8 cellular contexts compared by ENCODE assay signal in the genomic region with DNA sequence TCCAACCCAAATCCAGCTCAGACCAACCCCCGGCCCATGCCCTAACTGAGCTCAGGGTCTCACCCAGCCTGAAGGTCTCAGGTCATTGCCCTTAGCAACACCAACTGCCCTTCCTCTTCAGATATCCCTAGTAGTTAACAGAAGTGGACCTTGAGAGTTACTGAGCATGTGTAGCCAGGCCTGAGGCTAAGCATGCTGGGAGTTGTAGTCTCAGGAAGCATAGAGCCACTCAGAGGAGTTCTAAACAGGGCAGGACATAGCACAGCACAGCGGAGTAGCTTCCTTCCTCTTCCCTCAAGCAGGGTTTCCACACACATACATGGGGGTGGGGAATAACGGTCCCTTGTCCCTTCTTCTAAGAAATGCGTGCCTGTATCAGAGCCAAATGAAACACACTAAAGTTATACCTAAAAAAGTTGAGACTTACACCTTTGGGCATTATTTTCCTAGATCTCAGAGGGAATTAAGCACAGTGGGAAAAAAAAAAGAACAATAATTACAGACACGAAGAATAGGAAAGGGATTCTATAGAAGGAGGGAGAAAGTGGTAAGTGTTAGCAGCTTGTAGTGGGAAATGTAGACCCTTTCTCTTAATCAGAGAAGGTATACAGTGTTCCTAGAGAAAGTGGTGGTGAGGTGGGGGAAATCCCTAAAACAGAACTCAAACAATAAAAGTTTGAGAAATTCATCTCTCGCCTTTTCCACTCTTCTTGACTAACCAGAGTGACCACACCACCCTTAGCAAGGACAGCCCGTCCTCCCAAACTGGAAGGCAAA. TPM values are rescaled to one million over a fixed set of nuclear protein-coding genes. Genes with fewer than 3 reads are reported as not detected.
DNase-seq lines count a peak whose midpoint lies in the region; ATAC-seq and TF ChIP-seq lines count a peak whose summit lies in the region.

No MANE protein-coding gene starts in this region.

- H3K4me3 Mint-ChIP-seq in H9: peak overlapping the region; percentile 37 to 97
- H3K4me3 Mint-ChIP-seq in effector memory CD8-positive, alpha-beta T cell: peak overlapping the region; percentile 94 to 96
- H3K4me3 Mint-ChIP-seq in memory B cell: peak overlapping the region; percentile 90

- H3K56ac ChIP-seq in H9 (ENCODE audit: insufficient read length, low read depth, low read length): no peak overlapping the region

- H3K9me3 ChIP-seq in H9 (ENCODE audit: control insufficient read depth, low read depth, low read length): no peaks in the 10 kb centered on the region

- H2BK20ac ChIP-seq in H9 (ENCODE audit: low read depth, low read length, poor library complexity, severe bottlenecking): no peak overlapping the region

- no peak overlapping the region for H3K14ac ChIP-seq in H9 (ENCODE audit: insufficient read depth, low read length)

- no peak overlapping the region for H4K8ac ChIP-seq in H9 (replicated peaks; ENCODE audit: insufficient read length, low read depth, low read length)

- H3K4me1 Mint-ChIP-seq in H9: peaks cover 45 to 46% of the 10 kb centered on the region in 2 experiments
- H3K4me1 Mint-ChIP-seq in effector memory CD8-positive, alpha-beta T cell (ENCODE audit: low read depth in 2 of 2): peaks cover 59 to 66% of the 10 kb centered on the region in 2 donors
- H3K4me1 Mint-ChIP-seq in memory B cell: peaks cover 55% of the 10 kb centered on the region

- H3K4me1 ChIP-seq in H9 (ENCODE audit: insufficient read depth, low read length): peaks cover 14% of the 10 kb centered on the region

- no CpG with 5 or more reads among the region's 7 CpGs for WGBS in H9 (ENCODE audit: extremely low coverage, insufficient read length, low lambda C conversion rate)

- H3K27me3 ChIP-seq in H9 (ENCODE audit: insufficient read depth, low read length): no peaks in the 10 kb centered on the region

- no peaks in the 10 kb centered on the region for H4K20me1 ChIP-seq in H9 (ENCODE audit: control insufficient read depth, insufficient read depth, insufficient read length)

- H4K5ac ChIP-seq in H9 (ENCODE audit: insufficient read length, low read depth, low read length): no peak overlapping the region

- no peak overlapping the region for H3K18ac ChIP-seq in H9 (ENCODE audit: insufficient read length, low read depth, low read length)

- H3K23ac ChIP-seq in H9 (ENCODE audit: insufficient read length, low read depth, low read length): no peak overlapping the region

- TF ChIP-seq CTCF in H9 (conservative IDR thresholded peaks at IDR 0.05): no peak

- H3K4ac ChIP-seq in H9 (ENCODE audit: low read depth, low read length): no peak overlapping the region

- no peak overlapping the region for H4K91ac ChIP-seq in H9 (ENCODE audit: insufficient read length, low read depth, low read length)

- H3K9me3 Mint-ChIP-seq in H9 (no peaks in the 10 kb centered on the region), memory B cell (no peaks in the 10 kb centered on the region)
- no peaks in the 10 kb centered on the region for H3K9me3 Mint-ChIP-seq in effector memory CD8-positive, alpha-beta T cell

- H3T11ph ChIP-seq in H9 (ENCODE audit: low read length): no peak overlapping the region

- peak overlapping the region in 2 of 3 experiments; percentile 52 to 90; a peak in 3 of 7 replicates for H3K27ac Mint-ChIP-seq in H9
- peak overlapping the region; percentile 90 to 97 for H3K27ac Mint-ChIP-seq in effector memory CD8-positive, alpha-beta T cell
- peak overlapping the region; percentile 71 for H3K27ac Mint-ChIP-seq in memory B cell

- H2AK5ac ChIP-seq in H9 (ENCODE audit: insufficient read length, low read length): no peak overlapping the region

- H2AFZ ChIP-seq in H9 (ENCODE audit: low read length): no peak overlapping the region

- no peak overlapping the region for H2BK5ac ChIP-seq in H9 (ENCODE audit: insufficient read length, low read length)

- ATAC-seq in effector memory CD8-positive, alpha-beta T cell (replicated peaks): peak; percentile 65
- ATAC-seq in memory B cell (ENCODE audit: low read depth): peak; percentile 67

- DNase-seq in NCI-H2081 (lab: John Stamatoyannopoulos, UW) (peak; percentile 16 to 29), NCI-H2081 treated with DMSO at 0.1 percent for 48 hours (lab: John Stamatoyannopoulos, UW) (no peak), H9 (peak; percentile 75), MV-4-11 (lab: John Stamatoyannopoulos, UW) (peak; percentile 98), memory B cell (ENCODE audit: low spot score in 2 of 2) (peak; percentile 31 to 35)
- DNase-seq in activated CD4-positive, alpha-beta T cell treated with anti-CD3 and anti-CD28 coated beads for 48 hours: peak; percentile 65
- peak; percentile 34 to 47 (median 35) for DNase-seq in effector memory CD8-positive, alpha-beta T cell
- DNase-seq in stimulated activated naive CD4-positive, alpha-beta T cell treated with Interleukin-2 at 50 U/mL for 16 hours (lab: John Stamatoyannopoulos, UW): peak; percentile 37

- peak overlapping the region; percentile 9 for H3K4me2 ChIP-seq in H9 (ENCODE audit: insufficient read depth, insufficient read length, low read length)

- H3K27ac ChIP-seq in H9 (ENCODE audit: insufficient read length, low read depth, low read length): no peak overlapping the region

- no peak overlapping the region for H3K9ac ChIP-seq in H9 (ENCODE audit: extremely low read depth, insufficient read length, low read length)

- H3K36me3 Mint-ChIP-seq in H9 (ENCODE audit: insufficient read depth in 1 of 3, low read depth in 3 of 3): peaks cover 41 to 51% (median 48%) of the 10 kb centered on the region in 3 experiments
- peaks cover 57% of the 10 kb centered on the region for H3K36me3 Mint-ChIP-seq in effector memory CD8-positive, alpha-beta T cell (ENCODE audit: insufficient read depth)
- H3K36me3 Mint-ChIP-seq in memory B cell: peaks cover 23% of the 10 kb centered on the region

- no peak overlapping the region for H2BK120ac ChIP-seq in H9 (ENCODE audit: low read depth, low read length, poor library complexity, severe bottlenecking)

- peaks cover 48% of the 10 kb centered on the region for H3K79me2 ChIP-seq in H9 (ENCODE audit: insufficient read depth, low read length)

- peaks cover 21% of the 10 kb centered on the region for H3K23me2 ChIP-seq in H9 (ENCODE audit: insufficient read length, low read depth, low read length, poor library complexity, severe bottlenecking)

- H2BK12ac ChIP-seq in H9 (ENCODE audit: insufficient read length, low read depth, low read length): no peak overlapping the region

- H3K79me1 ChIP-seq in H9 (ENCODE audit: insufficient read depth, low read depth, low read length, poor library complexity, severe bottlenecking): peaks cover 30% of the 10 kb centered on the region

- H3K27me3 Mint-ChIP-seq in H9 (ENCODE audit: low read depth): no peaks in the 10 kb centered on the region
- no peaks in the 10 kb centered on the region for H3K27me3 Mint-ChIP-seq in effector memory CD8-positive, alpha-beta T cell
- no peaks in the 10 kb centered on the region for H3K27me3 Mint-ChIP-seq in memory B cell

- H2BK15ac ChIP-seq in H9 (ENCODE audit: low read depth, low read length): no peak overlapping the region

RNA-seq across cellular contexts. Expression of a gene that starts 4.4 kb away (rescaled TPM):
- total RNA-seq in H9 (2021): 83.9 and 93.7 TPM in 2 replicates

RNA-seq across cellular contexts. Expression of a gene that starts 13.6 kb away (rescaled TPM):
- total RNA-seq in H9 (2021): 4.0 and 4.1 TPM in 2 replicates

RNA-seq across cellular contexts. Expression of a gene that starts 37.6 kb away (rescaled TPM):
- 34.8 and 36.7 TPM in 2 replicates for total RNA-seq in H9 (2021)

RNA-seq across cellular contexts. Expression of a gene that starts 38.4 kb away (rescaled TPM):
- total RNA-seq in H9 (2021): 0.13 and 0.20 TPM in 2 replicates

RNA-seq across cellular contexts. Expression of a gene that starts 54.5 kb away (rescaled TPM):
- 50.4 and 55.1 TPM in 2 replicates for total RNA-seq in H9 (2021)
